In genomic region chr14:69675877-69676416, GRCh38 we compare ENCODE assay signal across 11 cellular contexts.
DNase-seq lines count a peak whose midpoint lies in the region; ATAC-seq and TF ChIP-seq lines count a peak whose summit lies in the region.
"Had no signal": no experiment of that assay in that cellular context is flagged by ENCODE, and none has a peak within 500 bp of the region (broad histone marks: within the 10 kb centered on the region; RNA-seq: fewer than 3 reads in every experiment).

No MANE protein-coding gene starts in this region.

- H2AFZ ChIP-seq in GM23248, result no peak overlapping the region

- POLR2A ChIA-PET in CD4-positive, alpha-beta memory T cell (lab: Charles Lee; ENCODE audit: partially characterized antibody), result interaction anchor here (8.8 kb wide), 1 partner anchor 62 kb away, joined by 99 read pairs; the partner anchor contains the start of gene SUSD6
- POLR2A ChIA-PET in activated B cell treated with CpG ODN at 0.5 μM for 24 hours (lab: Charles Lee), result interaction anchor here (0.7 kb wide), 1 partner anchor 36 kb away, joined by 3 read pairs; no protein-coding TSS in a partner anchor

- peaks cover 4% of the 10 kb centered on the region; the same call in 1 of the 2 replicates for H4K20me1 ChIP-seq in GM23248 (ENCODE audit: insufficient read depth)

- peak overlapping the region in 6 of 8 donors; percentile 30 to 60 (median 42) for H3K4me3 Mint-ChIP-seq in CD4-positive, alpha-beta memory T cell
- H3K4me3 Mint-ChIP-seq in activated B cell treated with CpG ODN at 0.5 μM for 24 hours, result no peak overlapping the region

- no peaks in the 10 kb centered on the region for H3F3A ChIP-seq in GM23248 (ENCODE audit: insufficient read depth)

- no peaks in the 10 kb centered on the region for H3K9me3 Mint-ChIP-seq in CD4-positive, alpha-beta memory T cell
- H3K9me3 Mint-ChIP-seq in activated B cell treated with CpG ODN at 0.5 μM for 24 hours, result no peaks in the 10 kb centered on the region

- ATAC-seq in GM18909 (IDR thresholded peaks at IDR 0.05; ENCODE audit: poor library complexity, unreplicated experiment) (peak; percentile 75), HG02840 (IDR thresholded peaks at IDR 0.05; ENCODE audit: low FRiP score, unreplicated experiment) (peak; percentile 67), activated B cell treated with CpG ODN at 0.5 μM for 24 hours (ENCODE audit: low read depth) (peak; percentile 50)

- intact Hi-C loops in CD4-positive, alpha-beta memory T cell (cut with micrococcal nuclease), result loop anchor here (2.0 kb wide), 1 partner anchor 19 kb away; no protein-coding TSS in a partner anchor
- intact Hi-C loops in activated B cell treated with CpG ODN at 0.5 μM for 24 hours (cut with micrococcal nuclease) (no loop called here), posterior vena cava (cut with DNase I) (loop anchor here in 1 of 2 donors (5.0 kb wide), 1 partner anchor 59 kb away; no protein-coding TSS in a partner anchor)

- CTCF ChIA-PET in CD4-positive, alpha-beta memory T cell (lab: Charles Lee; ENCODE audit: partially characterized antibody), result no interaction called here
- CTCF ChIA-PET in activated B cell treated with CpG ODN at 0.5 μM for 24 hours (lab: Charles Lee), result no interaction called here

- peaks cover 63 to 72% (median 67%) of the 10 kb centered on the region in 4 donors for H3K4me1 Mint-ChIP-seq in CD4-positive, alpha-beta memory T cell
- H3K4me1 Mint-ChIP-seq in activated B cell treated with CpG ODN at 0.5 μM for 24 hours, result peaks cover 73% of the 10 kb centered on the region

- no peak overlapping the region for H3K4me2 ChIP-seq in GM23248 (ENCODE audit: unreplicated experiment)

- H3K27ac ChIP-seq in CD4-positive, alpha-beta memory T cell (ENCODE audit: low read depth, low read length), result no peak overlapping the region
- no peak overlapping the region for H3K27ac ChIP-seq in GM23248
- H3K27ac ChIP-seq: lower lobe of right lung had no signal

- peak overlapping the region; percentile 14 to 86 (median 76) for H3K27ac Mint-ChIP-seq in CD4-positive, alpha-beta memory T cell
- H3K27ac Mint-ChIP-seq in activated B cell treated with CpG ODN at 0.5 μM for 24 hours, result peak overlapping the region; percentile 72

- no peak for TF ChIP-seq CTCF in activated B cell treated with CpG ODN at 0.5 μM for 24 hours (IDR thresholded peaks at IDR 0.05)

- no peaks in the 10 kb centered on the region for H3K9me3 ChIP-seq in CD4-positive, alpha-beta memory T cell (ENCODE audit: control insufficient read depth in 1 of 2, low read length in 2 of 2)
- no peaks in the 10 kb centered on the region for H3K9me3 ChIP-seq in GM23248 (ENCODE audit: low read depth)
- H3K9me3 ChIP-seq: lower lobe of right lung had no signal

- H3K27me3 Mint-ChIP-seq in CD4-positive, alpha-beta memory T cell, result no peaks in the 10 kb centered on the region
- H3K27me3 Mint-ChIP-seq in activated B cell treated with CpG ODN at 0.5 μM for 24 hours, result no peaks in the 10 kb centered on the region

- H3K4me1 ChIP-seq in CD4-positive, alpha-beta memory T cell (ENCODE audit: insufficient read depth, low read length), result peaks cover 77% of the 10 kb centered on the region
- no peaks in the 10 kb centered on the region for H3K4me1 ChIP-seq in GM23248 (ENCODE audit: insufficient read depth)

- H3K79me2 ChIP-seq in GM23248 (ENCODE audit: insufficient read depth), result peaks cover 97% of the 10 kb centered on the region

- 81 to 85% methylated on average over 2 of the region's 2 CpGs for WGBS in GM23248 (ENCODE audit: low coverage in 1 of 2, low lambda C conversion rate in 2 of 2, missing lambda C conversion rate in 2 of 2), 2 experiments

- no peak overlapping the region for H3K4me3 ChIP-seq in CD4-positive, alpha-beta memory T cell (ENCODE audit: low read length in 2 of 2)
- H3K4me3 ChIP-seq in GM23248, result no peak overlapping the region
- H3K4me3 ChIP-seq: lower lobe of right lung had no signal

- in situ Hi-C loops in GM23248 (cut with MboI), result no loop called here

- no peaks in the 10 kb centered on the region for H3K36me3 ChIP-seq in CD4-positive, alpha-beta memory T cell (ENCODE audit: insufficient read depth, low read length)
- no peaks in the 10 kb centered on the region for H3K36me3 ChIP-seq in GM23248 (ENCODE audit: low read depth)
- H3K36me3 ChIP-seq: lower lobe of right lung had no signal

- no peak for DNase-seq in CD4-positive, alpha-beta memory T cell
- DNase-seq in activated B cell treated with CpG ODN at 0.5 μM for 24 hours (no peak), NCI-H526 (lab: John Stamatoyannopoulos, UW) (no peak), H4 (ENCODE audit: low spot score) (no peak), posterior vena cava (ENCODE audit: low spot score) (no peak), GM23248 (no peak)
- DNase-seq: DMS 273 treated with DMSO at 0.1 percent for 48 hours, lower lobe of right lung, NCI-H82 had no signal

- H3K27me3 ChIP-seq in CD4-positive, alpha-beta memory T cell (ENCODE audit: insufficient read depth, low read length), result no peaks in the 10 kb centered on the region
- H3K27me3 ChIP-seq in GM23248 (replicated peaks; ENCODE audit: insufficient read depth), result no peaks in the 10 kb centered on the region

- H3K9ac ChIP-seq in GM23248, result no peak overlapping the region

- H3K9me2 ChIP-seq in GM23248 (ENCODE audit: insufficient read depth), result no peaks in the 10 kb centered on the region

- peaks cover 6 to 17% of the 10 kb centered on the region in 2 donors for H3K36me3 Mint-ChIP-seq in CD4-positive, alpha-beta memory T cell
- peaks cover 32% of the 10 kb centered on the region for H3K36me3 Mint-ChIP-seq in activated B cell treated with CpG ODN at 0.5 μM for 24 hours (ENCODE audit: low read depth)
